ENCODE assay signal across 25 cellular contexts in genomic region chr1:228695015-228695955, GRCh38. TPM values are rescaled to one million over a fixed set of nuclear protein-coding genes. Genes with fewer than 3 reads are reported as not detected.
DNase-seq lines count a peak whose midpoint lies in the region; ATAC-seq and TF ChIP-seq lines count a peak whose summit lies in the region.
"Had no signal": no experiment of that assay in that cellular context is flagged by ENCODE, and none has a peak within 500 bp of the region (broad histone marks: within the 10 kb centered on the region; RNA-seq: fewer than 3 reads in every experiment).

No MANE protein-coding gene starts in this region.

- H3K4me3 ChIP-seq in GM12865 (ENCODE audit: low read depth, low read length) = no peak overlapping the region
- H3K4me3 ChIP-seq: HAP-1, pancreas, sigmoid colon had no signal

- no peaks in the 10 kb centered on the region for H3K9me3 Mint-ChIP-seq in activated CD4-positive, alpha-beta T cell treated with anti-CD3 and anti-CD28 coated beads, Interleukin-2, amount 10 ng/mL, durations not matched to agents 7 days and 5 days
- H3K9me3 Mint-ChIP-seq: naive thymus-derived CD8-positive, alpha-beta T cell; stimulated activated naive CD8-positive, alpha-beta T cell treated with anti-CD3 and anti-CD28 coated beads, Interleukin-15, Interleukin-2, amounts not matched to agents 100 ng/mL and 50 ng/mL, for 24 hours had no signal

- ATAC-seq in HG03175 (IDR thresholded peaks at IDR 0.05; ENCODE audit: unreplicated experiment) (no peak), HG02588 (IDR thresholded peaks at IDR 0.05; ENCODE audit: unreplicated experiment) (no peak)
- ATAC-seq: activated CD4-positive, CD25-positive, alpha-beta regulatory T cell treated with anti-CD3 and anti-CD28 coated beads, Interleukin-2, amount 50 U/mL, for 24 hours; pancreas had no signal

- no peak for TF ChIP-seq CTCF in GM12865 (IDR thresholded peaks at IDR 0.05; ENCODE audit: insufficient read depth, low read depth, low read length, missing control alignments)

- DNase-seq in activated CD4-positive, alpha-beta T cell treated with anti-CD3 and anti-CD28 coated beads, Interleukin-2, amount 10 ng/mL, durations not matched to agents 7 days and 5 days = peak; percentile 31
- no peak for DNase-seq in activated CD4-positive, alpha-beta T cell treated with anti-CD3 and anti-CD28 coated beads, Interleukin-2, amount 50 U/mL, for 1 hour
- peak; percentile 2 for DNase-seq in GM12865 (ENCODE audit: low read depth)
- peak; percentile 78 for DNase-seq in SW480 (ENCODE audit: low spot score)
- DNase-seq in kidney glomerular epithelial cell (lab: John Stamatoyannopoulos, UW) = peak; percentile 16
- DNase-seq in HPDE6-E6E7 (ENCODE audit: extremely low spot score) = no peak
- DNase-seq: BE2C, cortex of kidney, foreskin melanocyte, GDM1, KBM-7, kidney, mesendoderm, NCI-H1048, NCI-H2029 treated with DMSO at 0.1 percent for 48 hours, NCI-H446 treated with DMSO at 0.1 percent for 48 hours, pancreas, sigmoid colon, trophoblast cell had no signal

- H3K27me3 Mint-ChIP-seq in activated CD4-positive, alpha-beta T cell treated with anti-CD3 and anti-CD28 coated beads, Interleukin-2, amount 10 ng/mL, durations not matched to agents 7 days and 5 days = peaks cover 5% of the 10 kb centered on the region

- POLR2A ChIA-PET in activated CD4-positive, alpha-beta T cell treated with anti-CD3 and anti-CD28 coated beads, Interleukin-2, amount 10 ng/mL, durations not matched to agents 7 days and 5 days (lab: Charles Lee) = no interaction called here

- CTCF ChIA-PET in activated CD4-positive, alpha-beta T cell treated with anti-CD3 and anti-CD28 coated beads, Interleukin-2, amount 10 ng/mL, durations not matched to agents 7 days and 5 days (lab: Charles Lee) = no interaction called here

- H3K4me1 Mint-ChIP-seq in activated CD4-positive, alpha-beta T cell treated with anti-CD3 and anti-CD28 coated beads, Interleukin-2, amount 10 ng/mL, durations not matched to agents 7 days and 5 days = peaks cover 17% of the 10 kb centered on the region

- H3K4me3 Mint-ChIP-seq in activated CD4-positive, alpha-beta T cell treated with anti-CD3 and anti-CD28 coated beads, Interleukin-2, amount 10 ng/mL, durations not matched to agents 7 days and 5 days = no peak overlapping the region
- H3K4me3 Mint-ChIP-seq: stimulated activated naive CD8-positive, alpha-beta T cell treated with anti-CD3 and anti-CD28 coated beads, Interleukin-15, Interleukin-2, amounts not matched to agents 100 ng/mL and 50 ng/mL, for 24 hours had no signal

- H3K36me3 Mint-ChIP-seq in activated CD4-positive, alpha-beta T cell treated with anti-CD3 and anti-CD28 coated beads, Interleukin-2, amount 10 ng/mL, durations not matched to agents 7 days and 5 days (ENCODE audit: low read depth) = no peaks in the 10 kb centered on the region
- H3K36me3 Mint-ChIP-seq: naive thymus-derived CD8-positive, alpha-beta T cell had no signal

- no peak overlapping the region for H3K27ac Mint-ChIP-seq in activated CD4-positive, alpha-beta T cell treated with anti-CD3 and anti-CD28 coated beads, Interleukin-2, amount 10 ng/mL, durations not matched to agents 7 days and 5 days
- H3K27ac Mint-ChIP-seq: stimulated activated naive CD8-positive, alpha-beta T cell treated with anti-CD3 and anti-CD28 coated beads, Interleukin-15, Interleukin-2, amounts not matched to agents 100 ng/mL and 50 ng/mL, for 24 hours had no signal

RNA-seq across cellular contexts. Expression of gene RHOU, which starts 40.0 kb away (rescaled TPM):
- 1 to 10 TPM; 7.9 to 8.4 TPM for total RNA-seq in activated CD4-positive, alpha-beta T cell treated with anti-CD3 and anti-CD28 coated beads, Interleukin-2, amount 10 ng/mL, durations not matched to agents 7 days and 5 days

Comparison
In these comparisons a context has a peak if more than half of its experiments do, and no peak if none do; other contexts are left out.
1. DNase-seq: peak in activated CD4-positive, alpha-beta T cell treated with anti-CD3 and anti-CD28 coated beads, Interleukin-2, amount 10 ng/mL, durations not matched to agents 7 days and 5 days (single experiment), GM12865 (single experiment), SW480 (single experiment) and kidney glomerular epithelial cell (single experiment); none in activated CD4-positive, alpha-beta T cell treated with anti-CD3 and anti-CD28 coated beads, Interleukin-2, amount 50 U/mL, for 1 hour (single experiment) and HPDE6-E6E7 (single experiment).